Comparison of ENCODE assay signal across 18 cellular contexts in the genomic region with DNA sequence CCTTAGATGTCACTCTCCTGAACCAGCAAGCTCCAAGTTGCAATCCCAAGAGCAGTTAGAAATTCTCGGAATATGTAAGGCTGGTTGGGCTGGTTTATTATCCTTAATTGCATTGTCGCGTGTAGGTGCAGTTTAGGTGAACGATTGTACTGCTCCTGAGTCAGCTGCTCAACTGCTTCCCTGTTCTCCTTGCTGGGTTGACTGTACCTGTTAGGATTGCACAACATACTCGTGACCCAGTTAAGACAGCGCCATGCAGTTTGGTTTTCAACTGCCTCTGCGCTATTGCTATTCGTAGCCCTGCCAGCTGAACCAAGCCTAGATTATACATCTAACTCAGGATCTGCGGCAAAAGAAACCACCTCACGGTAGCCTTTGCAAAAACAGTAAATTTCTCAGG. TPM values are rescaled to one million over a fixed set of nuclear protein-coding genes. Genes with fewer than 3 reads are reported as not detected.
DNase-seq lines count a peak whose midpoint lies in the region; FAIRE-seq and TF ChIP-seq lines count a peak whose summit lies in the region.
"Had no signal": no experiment of that assay in that cellular context is flagged by ENCODE, and none has a peak within 500 bp of the region (broad histone marks: within the 10 kb centered on the region; RNA-seq: fewer than 3 reads in every experiment).

No MANE protein-coding gene starts in this region.

- TF ChIP-seq EP300 in ovary (IDR thresholded peaks at IDR 0.05), result no peak

- no peak overlapping the region for H4K8ac ChIP-seq in mesenchymal stem cell (ENCODE audit: low read length)

- H3K4ac ChIP-seq in mesenchymal stem cell (ENCODE audit: low read depth in 1 of 2, low read length in 2 of 2), result no peak overlapping the region

- H3K18ac ChIP-seq in mesenchymal stem cell (ENCODE audit: low read depth in 1 of 2, low read length in 2 of 2), result no peak overlapping the region

- no peak overlapping the region for H2BK5ac ChIP-seq in mesenchymal stem cell (ENCODE audit: low read depth, low read length, poor library complexity, severe bottlenecking)

- H3K4me3 ChIP-seq in Peyer's patch (peak overlapping the region in 1 of 4 donors; percentile 21), parathyroid adenoma (ENCODE audit: low read depth, low read length) (no peak overlapping the region), kidney (ENCODE audit: low read length in 2 of 2) (no peak overlapping the region), ovary (no peak overlapping the region), mesenchymal stem cell (ENCODE audit: insufficient read depth in 1 of 2, low read depth in 1 of 2, low read length in 2 of 2) (no peak overlapping the region)
- H3K4me3 ChIP-seq: GM12878, smooth muscle cell had no signal

- TF ChIP-seq CTCF in Peyer's patch (IDR thresholded peaks at IDR 0.05) (peak in 1 of 6 experiments; percentile 16), parathyroid adenoma (IDR thresholded peaks at IDR 0.05) (no peak), kidney (IDR thresholded peaks at IDR 0.05; ENCODE audit: borderline replicate concordance, extremely low read depth, insufficient read depth) (no peak), ovary (IDR thresholded peaks at IDR 0.05) (no peak)

- peak; percentile 32 for DNase-seq in ELF-1 (ENCODE audit: low read depth, low spot score)
- DNase-seq in Peyer's patch, result peak in 2 of 3 donors; percentile 56 to 81
- peak in 40 of 42 donors; percentile 31 to 90 (median 65) for DNase-seq in head of caudate nucleus
- no peak for DNase-seq in GM12891 (ENCODE audit: insufficient read length, low spot score)
- DNase-seq in kidney, result no peak
- DNase-seq in ovary, result no peak
- DNase-seq in mesenchymal stem cell, result no peak
- DNase-seq: activated CD4-positive, alpha-beta T cell treated with anti-CD3 and anti-CD28 coated beads, Interleukin-2, amount 10 ng/mL, durations not matched to agents 24 days and 14 days; activated naive CD8-positive, alpha-beta T cell treated with anti-CD3 and anti-CD28 coated beads, Interleukin-2, amount 10 ng/mL, durations not matched to agents 7 days and 5 days; effector CD8-positive, alpha-beta T cell; foreskin melanocyte; NCI-H2107; SHP77 treated with DMSO at 0.1 percent for 48 hours; T1000 had no signal

- FAIRE-seq in GM12891 (lab: Jason Lieb, UNC) (no peak), kidney (lab: Jason Lieb, UNC) (no peak)
- FAIRE-seq: GM12878, H1 had no signal

- WGBS in ovary, 3 donors, result 85 to 89% (median 89%) methylated on average over 10 of the region's 10 CpGs
- WGBS in mesenchymal stem cell, result 97% methylated on average over 10 of the region's 10 CpGs

- no peak overlapping the region for H3K9ac ChIP-seq in parathyroid adenoma
- no peak overlapping the region for H3K9ac ChIP-seq in kidney (ENCODE audit: low read length in 2 of 2)
- no peak overlapping the region for H3K9ac ChIP-seq in mesenchymal stem cell (ENCODE audit: low read length)

- no peak overlapping the region for H3K23ac ChIP-seq in mesenchymal stem cell (ENCODE audit: low read length in 2 of 2)

- no peak overlapping the region for H2AK5ac ChIP-seq in mesenchymal stem cell (ENCODE audit: low read length, severe bottlenecking)

- H2BK12ac ChIP-seq in mesenchymal stem cell (ENCODE audit: low read length in 2 of 2), result no peak overlapping the region

- H4K91ac ChIP-seq in mesenchymal stem cell (ENCODE audit: low read length), result no peak overlapping the region

- TF ChIP-seq POLR2A in Peyer's patch (IDR thresholded peaks at IDR 0.05) (peak in 1 of 2 donors; percentile 52), GM12891 (IDR thresholded peaks at IDR 0.05; ENCODE audit: low read depth, low read length) (no peak), ovary (IDR thresholded peaks at IDR 0.05) (no peak)

- no peak overlapping the region for H2AFZ ChIP-seq in parathyroid adenoma
- H2AFZ ChIP-seq in mesenchymal stem cell (ENCODE audit: low read depth, low read length), result no peak overlapping the region

- H3K79me1 ChIP-seq in mesenchymal stem cell (replicated peaks; ENCODE audit: low read length, poor library complexity, severe bottlenecking), result no peaks in the 10 kb centered on the region

- no peaks in the 10 kb centered on the region for H3K79me2 ChIP-seq in parathyroid adenoma

- H2BK120ac ChIP-seq in mesenchymal stem cell (ENCODE audit: low read depth, low read length), result no peak overlapping the region

- peak overlapping the region in 3 of 4 donors; percentile 37 to 82 (median 63) for H3K27ac ChIP-seq in Peyer's patch
- no peak overlapping the region for H3K27ac ChIP-seq in parathyroid adenoma
- H3K27ac ChIP-seq in kidney (ENCODE audit: low read depth in 2 of 2, low read length in 2 of 2), result no peak overlapping the region
- H3K27ac ChIP-seq in ovary, result no peak overlapping the region
- no peak overlapping the region for H3K27ac ChIP-seq in mesenchymal stem cell (ENCODE audit: low read length, poor library complexity, severe bottlenecking)

- intact Hi-C loops in head of caudate nucleus (cut with DNase I) (no loop called here), kidney (cut with DNase I) (no loop called here), ovary (cut with DNase I) (loop anchor here in 1 of 4 donors (10.0 kb wide), 1 partner anchor 107 kb away; no protein-coding TSS in a partner anchor)

- H3K27me3 ChIP-seq in Peyer's patch, result no peaks in the 10 kb centered on the region
- H3K27me3 ChIP-seq in parathyroid adenoma (ENCODE audit: control insufficient read depth, insufficient read depth, low read length), result no peaks in the 10 kb centered on the region
- no peaks in the 10 kb centered on the region for H3K27me3 ChIP-seq in ovary
- no peaks in the 10 kb centered on the region for H3K27me3 ChIP-seq in mesenchymal stem cell (ENCODE audit: control insufficient read depth in 1 of 2, insufficient read depth in 1 of 2, low read length in 2 of 2)

- peaks cover 0 to 35% (median 0%) of the 10 kb centered on the region in 4 donors for H3K4me1 ChIP-seq in Peyer's patch
- no peaks in the 10 kb centered on the region for H3K4me1 ChIP-seq in parathyroid adenoma
- peaks cover 0 to 15% of the 10 kb centered on the region in 2 donors for H3K4me1 ChIP-seq in kidney (ENCODE audit: control insufficient read depth in 1 of 2, insufficient read depth in 1 of 2, low read depth in 1 of 2, low read length in 2 of 2)
- H3K4me1 ChIP-seq in ovary (ENCODE audit: insufficient read depth), result no peaks in the 10 kb centered on the region
- peaks cover 1% of the 10 kb centered on the region for H3K4me1 ChIP-seq in mesenchymal stem cell (ENCODE audit: control insufficient read depth, insufficient read depth, low read depth, low read length)

- peak overlapping the region; percentile 19 for H3K4me2 ChIP-seq in parathyroid adenoma (ENCODE audit: low read length)
- no peak overlapping the region for H3K4me2 ChIP-seq in mesenchymal stem cell (ENCODE audit: low read length, poor library complexity, severe bottlenecking)
- H3K4me2 ChIP-seq: smooth muscle cell had no signal

- no peaks in the 10 kb centered on the region for H3K36me3 ChIP-seq in Peyer's patch
- H3K36me3 ChIP-seq in parathyroid adenoma (ENCODE audit: control insufficient read depth, insufficient read depth, low read length), result no peaks in the 10 kb centered on the region
- no peaks in the 10 kb centered on the region for H3K36me3 ChIP-seq in kidney (ENCODE audit: control insufficient read depth in 1 of 2, insufficient read depth in 2 of 2, low read length in 2 of 2)
- H3K36me3 ChIP-seq in ovary, result no peaks in the 10 kb centered on the region
- peaks cover 0 to 3% of the 10 kb centered on the region in 2 experiments for H3K36me3 ChIP-seq in mesenchymal stem cell (ENCODE audit: control insufficient read depth in 1 of 2, insufficient read depth in 2 of 2, low read depth in 1 of 2, low read length in 2 of 2)

- H2BK15ac ChIP-seq in mesenchymal stem cell (ENCODE audit: low read depth, poor library complexity, severe bottlenecking), result no peak overlapping the region

- no peak overlapping the region for H3K14ac ChIP-seq in mesenchymal stem cell (ENCODE audit: low read length in 2 of 2)

- H3K9me3 ChIP-seq in Peyer's patch (no peaks in the 10 kb centered on the region), parathyroid adenoma (ENCODE audit: control insufficient read depth, low read length) (no peaks in the 10 kb centered on the region), kidney (ENCODE audit: control insufficient read depth in 1 of 2, low read length in 2 of 2) (no peaks in the 10 kb centered on the region), ovary (no peaks in the 10 kb centered on the region), mesenchymal stem cell (ENCODE audit: control insufficient read depth, low read length) (no peaks in the 10 kb centered on the region)

TF ChIP-seq in GM12891, 5 proteins besides CTCF, POLR2A, EP300 and RAD21:
- TF ChIP-seq POLR2AphosphoS5 (IDR thresholded peaks at IDR 0.05; ENCODE audit: low read depth, low read length) (no peak), SPI1 (IDR thresholded peaks at IDR 0.05; ENCODE audit: low read depth, low read length) (no peak), PAX5 (IDR thresholded peaks at IDR 0.05; ENCODE audit: insufficient read depth, low read length, severe bottlenecking) (no peak), POU2F2 (IDR thresholded peaks at IDR 0.05; ENCODE audit: low read depth, low read length) (no peak), TAF1 (IDR thresholded peaks at IDR 0.05; ENCODE audit: low read depth, low read length) (no peak)

RNA-seq across cellular contexts. Expression of a gene that starts 41.0 kb away (rescaled TPM):
- total RNA-seq in Peyer's patch (1 to 10 TPM in 3 of 4 donors, not detected in 1; 5.1 to 9.6 (median 5.9) TPM), kidney (1.4 TPM), ovary (1 to 10 TPM in 1 of 7 donors, under 1 TPM in 3, not detected in 3; 0.23 to 1.3 (median 0.30) TPM)
- polyA plus RNA-seq in GM12891 (2012; ENCODE audit: low read depth, missing spikeins), result 21.4 TPM
- polyA plus RNA-seq in kidney (ENCODE audit: insufficient read depth, low read depth, low replicate concordance) (3.3 TPM), ovary (under 1 TPM; 0.22 to 0.60 TPM)
- polyA plus RNA-seq in mesenchymal stem cell (2013, experiment 1 of 2), result 0.06 TPM
- not detected for polyA plus RNA-seq in mesenchymal stem cell (2013, experiment 2 of 2)
- total RNA-seq: activated CD4-positive, alpha-beta T cell treated with anti-CD3 and anti-CD28 coated beads, Interleukin-2, amount 10 ng/mL, durations not matched to agents 24 days and 14 days; H1 had no signal
- polyA plus RNA-seq: smooth muscle cell had no signal

RNA-seq across cellular contexts. Expression of a gene that starts 52.6 kb away (rescaled TPM):
- 100 to 1,000 TPM in 1 of 4 donors, 10 to 100 TPM in 3; 41.3 to 112 (median 72.3) TPM for total RNA-seq in Peyer's patch
- polyA plus RNA-seq in GM12891 (2012; ENCODE audit: low read depth, missing spikeins), result 25.6 TPM
- 22.9 TPM for total RNA-seq in kidney
- polyA plus RNA-seq in kidney (ENCODE audit: insufficient read depth, low read depth, low replicate concordance), result 6.5 TPM
- total RNA-seq in ovary, result 10 to 100 TPM; 17.6 to 24.5 (median 21.5) TPM
- 10 to 100 TPM in 1 of 2 donors, 1 to 10 TPM in 1; 5.9 to 11.6 TPM for polyA plus RNA-seq in ovary
- polyA plus RNA-seq in mesenchymal stem cell (2013, experiment 1 of 2), result 52.4 TPM
- polyA plus RNA-seq in mesenchymal stem cell (2013, experiment 2 of 2), result 53.5 TPM

Comparison
In these comparisons a context has a peak if more than half of its experiments do, and no peak if none do; other contexts are left out.
1. DNase-seq: peak in ELF-1 (single experiment), Peyer's patch (2 of 3) and head of caudate nucleus (40 of 42); none in GM12891 (single experiment), kidney (single experiment), ovary (0 of 5) and mesenchymal stem cell (single experiment).
2. H3K27ac ChIP-seq: peak in Peyer's patch (3 of 4); none in parathyroid adenoma (single experiment), kidney (0 of 2), ovary (0 of 2) and mesenchymal stem cell (single experiment).